ENCODE assay signal across 10 cellular contexts in the genomic region with DNA sequence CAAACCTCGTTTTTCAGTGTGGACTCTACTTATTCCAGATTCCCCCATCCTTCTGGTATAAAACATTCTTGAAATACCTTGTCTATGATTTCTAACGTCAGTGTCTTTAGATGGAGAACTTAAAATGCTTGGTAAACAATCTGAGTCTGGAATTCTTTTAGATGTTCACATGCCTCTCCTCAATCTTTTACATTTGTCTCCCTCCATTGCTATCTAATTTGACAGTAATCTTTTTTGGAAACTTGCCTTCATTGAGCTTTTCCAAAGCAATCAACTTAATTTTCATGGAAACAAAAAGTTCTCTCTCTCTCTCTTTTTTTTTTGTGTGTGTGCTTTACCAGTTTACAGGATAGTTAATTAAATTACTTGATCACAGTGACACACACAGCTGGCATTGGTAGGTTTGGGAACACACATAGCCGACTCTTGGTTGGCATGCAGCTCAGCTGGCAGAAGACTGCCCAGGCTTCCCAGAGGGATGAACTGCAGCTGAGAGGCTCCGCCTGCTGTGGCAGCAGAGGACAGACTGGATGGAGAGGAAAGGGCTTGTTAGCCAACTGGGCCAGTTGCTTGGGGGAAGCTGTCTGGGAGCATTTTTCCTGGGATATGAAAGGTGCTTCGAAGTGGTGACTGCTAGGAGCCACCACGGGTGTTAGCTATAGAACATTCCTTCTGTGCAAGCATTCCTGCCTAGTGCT.
A peak's percentile ranks its signal among the peaks of the same experiment; 100 is the strongest.
DNase-seq lines count a peak whose midpoint lies in the region; ATAC-seq, FAIRE-seq and TF ChIP-seq lines count a peak whose summit lies in the region.
"Had no signal": no experiment of that assay in that cellular context is flagged by ENCODE, and none has a peak within 500 bp of the region (broad histone marks: within the 10 kb centered on the region; RNA-seq: fewer than 3 reads in every experiment).

No MANE protein-coding gene starts in this region.

- in situ Hi-C loops in G401 (cut with HindIII; ENCODE audit: low sequenced_read_pairs) (no loop called here), SK-MEL-5 (cut with HindIII; ENCODE audit: low pct_unique_long_range_greater_than_20kb, low sequenced_read_pairs) (no loop called here)

- intact Hi-C loops in pancreas (cut with DNase I), result no loop called here

- FAIRE-seq in pancreas (lab: Jason Lieb, UNC), result no peak
- FAIRE-seq: G401.6 had no signal

- no peaks in the 10 kb centered on the region for H3K9me3 ChIP-seq in pancreas

- H3K27ac ChIP-seq in foreskin keratinocyte, result no peak overlapping the region
- no peak overlapping the region for H3K27ac ChIP-seq in pancreas

- H3K4me1 ChIP-seq in foreskin keratinocyte (peaks cover 11% of the 10 kb centered on the region), pancreas (peaks cover 13 to 22% (median 14%) of the 10 kb centered on the region in 3 donors)

- no peak overlapping the region for H3K4me3 ChIP-seq in pancreas

- peak; percentile 13 for ATAC-seq in foreskin keratinocyte
- peak; percentile 41 to 74 (median 66) for ATAC-seq in pancreas
- no peak for ATAC-seq in HG03159 (IDR thresholded peaks at IDR 0.05; ENCODE audit: unreplicated experiment)
- no peak for ATAC-seq in GM19328 (IDR thresholded peaks at IDR 0.05; ENCODE audit: unreplicated experiment)

- WGBS in pancreas, 2 donors, result 42% methylated on average over 6 of the region's 6 CpGs

- peak; percentile 35 for DNase-seq in G401 (ENCODE audit: low spot score)
- DNase-seq in SK-MEL-5 (ENCODE audit: low read depth, low spot score), result peak; percentile 56
- DNase-seq in foreskin keratinocyte, result no peak
- peak in 3 of 6 donors; percentile 38 to 54 (median 53) for DNase-seq in pancreas
- DNase-seq in stimulated activated CD4-positive, alpha-beta T cell treated with anti-CD3 and anti-CD28 coated beads, Interleukin-2, amount 100 ng/mL, for 24 hours, result no peak
- no peak for DNase-seq in DMS153 (lab: John Stamatoyannopoulos, UW)
- DNase-seq: NCI-H748 treated with DMSO at 0.1 percent for 48 hours had no signal

- TF ChIP-seq CTCF in foreskin keratinocyte (conservative IDR thresholded peaks at IDR 0.05) (no peak), pancreas (IDR thresholded peaks at IDR 0.05) (no peak)

- H3K27me3 ChIP-seq in foreskin keratinocyte, result no peaks in the 10 kb centered on the region
- no peaks in the 10 kb centered on the region for H3K27me3 ChIP-seq in pancreas

- H3K36me3 ChIP-seq in pancreas, result no peaks in the 10 kb centered on the region

Comparison
In these comparisons a context has a peak if more than half of its experiments do, and no peak if none do; other contexts are left out.
1. DNase-seq: peak in G401 (single experiment) and SK-MEL-5 (single experiment); none in foreskin keratinocyte (0 of 2), stimulated activated CD4-positive, alpha-beta T cell treated with anti-CD3 and anti-CD28 coated beads, Interleukin-2, amount 100 ng/mL, for 24 hours (0 of 2) and DMS153 (single experiment).
2. ATAC-seq: peak in foreskin keratinocyte (single experiment) and pancreas (4 of 4); none in HG03159 (single experiment) and GM19328 (single experiment).